Comparison of ENCODE assay signal across 8 cellular contexts in genomic region chr17:28896884-28897768, GRCh38. TPM values are rescaled to one million over a fixed set of nuclear protein-coding genes. Genes with fewer than 3 reads are reported as not detected.
DNase-seq lines count a peak whose midpoint lies in the region; ATAC-seq and TF ChIP-seq lines count a peak whose summit lies in the region.

Gene FLOT2 (minus strand): TSS chr17:28897733. CDS start chr17:28897574, 159 bp downstream.

- no peak for ATAC-seq in GM21515 (IDR thresholded peaks at IDR 0.05; ENCODE audit: unreplicated experiment)

- peak within 1 kb of the TSS; percentile 91 for H3K4me2 ChIP-seq in skeletal muscle satellite cell (ENCODE audit: low read length)

- in situ Hi-C loops in GM13977 (cut with MboI; ENCODE audit: low pct_unique_long_range_greater_than_20kb, low sequenced_read_pairs, unreplicated experiment) = no loop called here
- in situ Hi-C loops in astrocyte of the spinal cord (cut with HindIII; ENCODE audit: low sequenced_read_pairs) = no loop called here

- H3K4me3 ChIP-seq in astrocyte of the spinal cord (ENCODE audit: low read depth, low read length) = peak within 1 kb of the TSS; percentile 76
- H3K4me3 ChIP-seq in iPS-11a (ENCODE audit: low read depth, low read length) = peak within 1 kb of the TSS; percentile 80
- peak within 1 kb of the TSS; percentile 79 for H3K4me3 ChIP-seq in skeletal muscle satellite cell (ENCODE audit: low read length)

- peak; percentile 20 for TF ChIP-seq CTCF in GM13977 (IDR thresholded peaks at IDR 0.05; ENCODE audit: extremely low read depth, insufficient read depth, missing control alignments)
- peak; percentile 14 for TF ChIP-seq CTCF in astrocyte of the spinal cord (IDR thresholded peaks at IDR 0.05; ENCODE audit: low read depth, low read length)

- DNase-seq in GM13977 (ENCODE audit: low spot score) (peak; percentile 68), NCI-H1092 (lab: John Stamatoyannopoulos, UW) (peak; percentile 32), T-helper 9 cell (peak; percentile 57), astrocyte of the spinal cord (ENCODE audit: low read depth, low spot score) (peak; percentile 13), NCI-H446 treated with DMSO at 0.1 percent for 48 hours (lab: John Stamatoyannopoulos, UW) (no peak)

- H3K36me3 ChIP-seq in skeletal muscle satellite cell (ENCODE audit: insufficient read depth, low read length) = no peaks in the 10 kb centered on the region

- H3K4me1 ChIP-seq in skeletal muscle satellite cell (ENCODE audit: control insufficient read depth, insufficient read depth, low read length) = peaks cover 24% of the 10 kb centered on the region

- peak within 1 kb of the TSS; percentile 75 for H3K9ac ChIP-seq in skeletal muscle satellite cell (ENCODE audit: low read depth, low read length)

- H3K27me3 ChIP-seq in skeletal muscle satellite cell (ENCODE audit: control insufficient read depth, insufficient read depth, low read length) = no peaks in the 10 kb centered on the region

- no peaks in the 10 kb centered on the region for H3K9me3 ChIP-seq in skeletal muscle satellite cell (replicated peaks; ENCODE audit: low read length)

RNA-seq across cellular contexts. Expression of gene FLOT2, which starts in this region (rescaled TPM):
- total RNA-seq in skeletal muscle satellite cell (2012; rRNA removed) = 31.9 and 32.5 TPM in 2 replicates
